In genomic region chr11:7501894-7502293, GRCh38 we compare ENCODE assay signal across 36 cellular contexts. TPM values are rescaled to one million over a fixed set of nuclear protein-coding genes. Genes with fewer than 3 reads are reported as not detected.
A peak's percentile ranks its signal among the peaks of the same experiment; 100 is the strongest.
DNase-seq lines count a peak whose midpoint lies in the region; ATAC-seq, FAIRE-seq and TF ChIP-seq lines count a peak whose summit lies in the region.
"Had no signal": no experiment of that assay in that cellular context is flagged by ENCODE, and none has a peak within 500 bp of the region (broad histone marks: within the 10 kb centered on the region; RNA-seq: fewer than 3 reads in every experiment).

No MANE protein-coding gene starts in this region.

- no peak for TF ChIP-seq CTCF in GM12865 (IDR thresholded peaks at IDR 0.05; ENCODE audit: insufficient read depth, low read depth, low read length, missing control alignments)

- H3K4me3 ChIP-seq in GM12865 (ENCODE audit: low read depth, low read length): no peak overlapping the region
- H3K4me3 ChIP-seq: ascending aorta, colonic mucosa, hepatocyte, lung, mucosa of descending colon, prostate gland, stomach had no signal

- FAIRE-seq in GM19239 (lab: Jason Lieb, UNC): peak; percentile 58
- FAIRE-seq: H1, urothelium cell line had no signal

- DNase-seq in GM12865 (ENCODE audit: low read depth): peak; percentile 11
- no peak for DNase-seq in GM19239 (ENCODE audit: insufficient read length, low spot score)
- DNase-seq in cerebellum (ENCODE audit: low spot score): no peak
- no peak for DNase-seq in HPDE6-E6E7 (ENCODE audit: extremely low spot score)
- no peak for DNase-seq in activated T-cell treated with anti-CD3 and anti-CD28 coated beads, Interleukin-2, amount 50 U/mL, for 1 hour
- DNase-seq: activated CD4-positive, alpha-beta T cell treated with anti-CD3 and anti-CD28 coated beads, Interleukin-2, amount 50 U/mL, for 1 hour; activated CD4-positive, CD25-positive, alpha-beta regulatory T cell; activated gamma-delta T cell treated with Interleukin-2 at 50 U/mL for 16 hours; activated naive CD8-positive, alpha-beta T cell treated with anti-CD3 and anti-CD28 coated beads, Interleukin-2, amount 10 ng/mL, durations not matched to agents 7 days and 5 days; activated T-cell treated with anti-CD3 and anti-CD28 coated beads, Interleukin-2, amount 50 U/mL, for 4 hours; colonic mucosa; DND-41; effector CD4-positive, alpha-beta T cell; KG1; mucosa of descending colon; natural killer cell; NCI-H1105; NCI-H187; NCI-H526 treated with DMSO at 0.1 percent for 48 hours; occipital lobe; stimulated activated CD4-positive, alpha-beta T cell treated with anti-CD3 and anti-CD28 coated beads, Interleukin-2, amount 100 ng/mL, for 48 hours; stomach had no signal

- peak; percentile 42 for ATAC-seq in HG02610 (IDR thresholded peaks at IDR 0.05; ENCODE audit: unreplicated experiment)
- ATAC-seq in HG03432 (IDR thresholded peaks at IDR 0.05; ENCODE audit: unreplicated experiment): peak; percentile 67
- ATAC-seq in HG03139 (IDR thresholded peaks at IDR 0.05; ENCODE audit: unreplicated experiment): no peak
- ATAC-seq: activated T-cell treated with anti-CD3 and anti-CD28 coated beads, Interleukin-2, amount 50 U/mL, for 4 hours; mucosa of descending colon; natural killer cell; Right ventricle myocardium inferior; sciatic nerve; SK-N-SH treated with all-trans-retinoic acid at 6 μM for 48 hours had no signal

RNA-seq across cellular contexts. Expression of gene PPFIBP2, which starts 11.9 kb away (rescaled TPM):
- total RNA-seq in cerebellum: 7.0 TPM

RNA-seq across cellular contexts. Expression of gene OLFML1, which starts 16.6 kb away (rescaled TPM):
- total RNA-seq in cerebellum: 2.9 TPM
- total RNA-seq: A172; activated naive CD8-positive, alpha-beta T cell treated with anti-CD3 and anti-CD28 coated beads, Interleukin-2, amount 10 ng/mL, durations not matched to agents 7 days and 5 days; activated T-cell treated with anti-CD3 and anti-CD28 coated beads, Interleukin-2, amount 50 U/mL, for 4 hours; MCF 10A; natural killer cell had no signal
